1 cellular context compared by ENCODE assay signal in genomic region chr16:4339909-4340308, GRCh38.
TF ChIP-seq lines count a peak whose summit lies in the region.

No MANE protein-coding gene starts in this region.

TF ChIP-seq in HepG2, 621 proteins besides CTCF, POLR2A, EP300 and RAD21:
- no peak for TF ChIP-seq EED (CRISPR knock-in tag; IDR thresholded peaks at IDR 0.05)
- TF ChIP-seq ZNF564 (CRISPR knock-in tag; IDR thresholded peaks at IDR 0.05), result no peak
- TF ChIP-seq ZNF337 (CRISPR knock-in tag; IDR thresholded peaks at IDR 0.05; ENCODE audit: borderline replicate concordance, low read depth), result no peak
- TF ChIP-seq ZBTB33 (CRISPR knock-in tag; IDR thresholded peaks at IDR 0.05), result peak; percentile 38; the same call in 1 of the 2 replicates
- TF ChIP-seq HOXA3 (CRISPR knock-in tag; IDR thresholded peaks at IDR 0.05), result no peak
- no peak for TF ChIP-seq ZNF275 (CRISPR knock-in tag; IDR thresholded peaks at IDR 0.05; ENCODE audit: borderline replicate concordance)
- TF ChIP-seq BRD4 (CRISPR knock-in tag; IDR thresholded peaks at IDR 0.05), result no peak
- TF ChIP-seq ZNF710 (CRISPR knock-in tag; IDR thresholded peaks at IDR 0.05; ENCODE audit: borderline replicate concordance), result no peak
